Comparison of ENCODE assay signal across 9 cellular contexts in genomic region chr20:15475483-15475882, GRCh38.
A peak's percentile ranks its signal among the peaks of the same experiment; 100 is the strongest.
DNase-seq lines count a peak whose midpoint lies in the region; ATAC-seq and TF ChIP-seq lines count a peak whose summit lies in the region.
"Had no signal": no experiment of that assay in that cellular context is flagged by ENCODE, and none has a peak within 500 bp of the region (broad histone marks: within the 10 kb centered on the region; RNA-seq: fewer than 3 reads in every experiment).

No MANE protein-coding gene starts in this region.

- DNase-seq in NCI-H2196 (lab: John Stamatoyannopoulos, UW; ENCODE audit: unreplicated experiment) (peak; percentile 31), NCI-H2196 treated with DMSO at 0.1 percent for 48 hours (lab: John Stamatoyannopoulos, UW; ENCODE audit: unreplicated experiment) (no peak), NCI-H2171 treated with DMSO at 0.1 percent for 48 hours (lab: John Stamatoyannopoulos, UW) (peak; percentile 73), foreskin keratinocyte (peak; percentile 21 to 50), thyroid gland (peak; percentile 37 to 52), endothelial cell (ENCODE audit: low spot score) (no peak)
- DNase-seq: ACHN had no signal

- H3K27ac ChIP-seq in foreskin keratinocyte (no peak overlapping the region), thyroid gland (no peak overlapping the region)

- ATAC-seq in foreskin keratinocyte (peak; percentile 91), HG03025 (IDR thresholded peaks at IDR 0.05; ENCODE audit: low FRiP score, unreplicated experiment) (no peak), HG03342 (IDR thresholded peaks at IDR 0.05; ENCODE audit: unreplicated experiment) (no peak)

- WGBS in thyroid gland, 2 donors, result 4 to 13% methylated on average over 5 of the region's 5 CpGs

- no peaks in the 10 kb centered on the region for H3K36me3 ChIP-seq in thyroid gland

- H3K27me3 Mint-ChIP-seq in endothelial cell (ENCODE audit: unreplicated experiment), result no peaks in the 10 kb centered on the region

- H3K4me3 ChIP-seq in thyroid gland (replicated peaks in 1 of 3), result no peak overlapping the region

- H3K4me3 Mint-ChIP-seq in endothelial cell (ENCODE audit: unreplicated experiment), result no peak overlapping the region

- peaks cover 3% of the 10 kb centered on the region for H3K9me3 Mint-ChIP-seq in endothelial cell (ENCODE audit: unreplicated experiment)

- TF ChIP-seq CTCF in foreskin keratinocyte (conservative IDR thresholded peaks at IDR 0.05) (no peak), thyroid gland (IDR thresholded peaks at IDR 0.05) (no peak), endothelial cell (IDR thresholded peaks at IDR 0.05; ENCODE audit: unreplicated experiment) (no peak)

- H3K27ac Mint-ChIP-seq in endothelial cell (ENCODE audit: unreplicated experiment), result no peak overlapping the region

- H3K27me3 ChIP-seq in foreskin keratinocyte (no peaks in the 10 kb centered on the region), thyroid gland (no peaks in the 10 kb centered on the region)

- no peaks in the 10 kb centered on the region for H3K9me3 ChIP-seq in thyroid gland

- intact Hi-C loops in thyroid gland (cut with DNase I), result no loop called here

- no peaks in the 10 kb centered on the region for H3K36me3 Mint-ChIP-seq in endothelial cell (ENCODE audit: low read depth, unreplicated experiment)

- H3K4me1 ChIP-seq in foreskin keratinocyte (peaks cover 4% of the 10 kb centered on the region), thyroid gland (no peaks in the 10 kb centered on the region)

- no peak for TF ChIP-seq POLR2A in thyroid gland (IDR thresholded peaks at IDR 0.05)

- H3K4me1 Mint-ChIP-seq in endothelial cell (ENCODE audit: unreplicated experiment), result peaks cover 7% of the 10 kb centered on the region

Comparison
In these comparisons a context has a peak if more than half of its experiments do, and no peak if none do; other contexts are left out.
1. DNase-seq: peak in NCI-H2196 (single experiment), NCI-H2171 treated with DMSO at 0.1 percent for 48 hours (single experiment), foreskin keratinocyte (2 of 2) and thyroid gland (2 of 2); none in NCI-H2196 treated with DMSO at 0.1 percent for 48 hours (single experiment) and endothelial cell (single experiment).